In genomic region chr12:104635944-104636343, GRCh38 we compare ENCODE assay signal across 31 cellular contexts.
"Had no signal": no experiment of that assay in that cellular context is flagged by ENCODE, and none has a peak within 500 bp of the region (broad histone marks: within the 10 kb centered on the region; RNA-seq: fewer than 3 reads in every experiment).

No MANE protein-coding gene starts in this region.

- H3K36me3 ChIP-seq: adrenal gland, breast epithelium, MG63, Peyer's patch, SJCRH30 had no signal

- H3K9me3 ChIP-seq: adrenal gland, MG63, Peyer's patch, SJCRH30, SK-N-SH had no signal

- ATAC-seq: activated CD4-positive, CD25-positive, alpha-beta regulatory T cell treated with anti-CD3 and anti-CD28 coated beads, Interleukin-2, amount 50 U/mL, for 24 hours; activated T-cell treated with anti-CD3 and anti-CD28 coated beads, Interleukin-2, amount 50 U/mL, for 4 hours had no signal

- H3K4me3 Mint-ChIP-seq: activated CD4-positive, alpha-beta memory T cell treated with anti-CD3 and anti-CD28 coated beads for 36 hours; activated naive CD8-positive, alpha-beta T cell treated with anti-CD3 and anti-CD28 coated beads, Interleukin-2, amount 10 ng/mL, durations not matched to agents 7 days and 5 days; activated T-cell treated with anti-CD3 and anti-CD28 coated beads, Interleukin-2, amount 50 U/mL, for 4 hours had no signal

- H3K4me1 ChIP-seq: breast epithelium, Peyer's patch had no signal

- H3K27me3 ChIP-seq: adrenal gland, breast epithelium, MG63, Peyer's patch, SJCRH30 had no signal

- H3K27me3 Mint-ChIP-seq: activated CD4-positive, alpha-beta memory T cell treated with anti-CD3 and anti-CD28 coated beads for 36 hours; activated naive CD8-positive, alpha-beta T cell treated with anti-CD3 and anti-CD28 coated beads, Interleukin-2, amount 10 ng/mL, durations not matched to agents 7 days and 5 days had no signal

- H3K27ac ChIP-seq: adrenal gland, breast epithelium, Peyer's patch, RWPE1, SJCRH30, VCaP had no signal

- H3K27ac Mint-ChIP-seq: activated CD4-positive, alpha-beta memory T cell treated with anti-CD3 and anti-CD28 coated beads for 36 hours; activated naive CD8-positive, alpha-beta T cell treated with anti-CD3 and anti-CD28 coated beads, Interleukin-2, amount 10 ng/mL, durations not matched to agents 7 days and 5 days had no signal

- DNase-seq: activated CD4-positive, alpha-beta memory T cell treated with anti-CD3 and anti-CD28 coated beads for 36 hours; activated CD4-positive, alpha-beta T cell treated with anti-CD3 and anti-CD28 coated beads for 48 hours; activated CD8-positive, alpha-beta memory T cell treated with anti-CD3 and anti-CD28 coated beads for 24 hours; activated gamma-delta T cell; activated naive CD4-positive, alpha-beta T cell treated with anti-CD3 and anti-CD28 coated beads, Interleukin-2, amount 50 U/mL, for 16 hours; activated naive CD8-positive, alpha-beta T cell treated with anti-CD3 and anti-CD28 coated beads, Interleukin-2, amount 10 ng/mL, durations not matched to agents 7 days and 5 days; activated T-cell treated with anti-CD3 and anti-CD28 coated beads, Interleukin-2, amount 50 U/mL, for 4 hours; adrenal gland; aorta; caudate nucleus; MG63; MV-4-11; NCI-H1092 treated with DMSO at 0.1 percent for 48 hours; NCI-H1417 treated with DMSO at 0.1 percent for 48 hours; NCI-H1694; NCI-H2029; NCI-H2107; NCI-H2171 treated with DMSO at 0.1 percent for 48 hours; NCI-H226; NCI-H69; NK-92 treated with Interleukin-12 subunit alpha and Interleukin-12 subunit beta, amount 100 ng/mL, for 24 hours; OCI-M1; Peyer's patch; Right ventricle myocardium superior; SJCRH30; SK-N-SH; T-helper 1 cell had no signal

- H3K4me3 ChIP-seq: adrenal gland, breast epithelium, MG63, Peyer's patch, SJCRH30 had no signal
